ENCODE assay signal across 9 cellular contexts in genomic region chr18:79856119-79857080, GRCh38. TPM values are rescaled to one million over a fixed set of nuclear protein-coding genes. Genes with fewer than 3 reads are reported as not detected.
DNase-seq lines count a peak whose midpoint lies in the region; ATAC-seq, FAIRE-seq and TF ChIP-seq lines count a peak whose summit lies in the region.
"Had no signal": no experiment of that assay in that cellular context is flagged by ENCODE, and none has a peak within 500 bp of the region (broad histone marks: within the 10 kb centered on the region; RNA-seq: fewer than 3 reads in every experiment).

No MANE protein-coding gene starts in this region.

- FAIRE-seq in GM12891 (lab: Jason Lieb, UNC): peak; percentile 26

- DNase-seq in GM12891 (ENCODE audit: insufficient read length, low spot score): peak; percentile 65
- peak; percentile 51 for DNase-seq in RPMI7951 (ENCODE audit: low read depth)
- DNase-seq in glomerular visceral epithelial cell (ENCODE audit: extremely low spot score): peak; percentile 23
- no peak for DNase-seq in AML-193 (lab: John Stamatoyannopoulos, UW)
- no peak for DNase-seq in chondrocyte (ENCODE audit: low spot score)
- DNase-seq in uterus: no peak

- H3K27me3 ChIP-seq in uterus: no peaks in the 10 kb centered on the region

- TF ChIP-seq CTCF in chondrocyte (IDR thresholded peaks at IDR 0.05) (no peak), uterus (IDR thresholded peaks at IDR 0.05) (no peak)

- H3K9me3 ChIP-seq in uterus: no peaks in the 10 kb centered on the region

- H3K36me3 ChIP-seq in uterus: no peaks in the 10 kb centered on the region

- H3K4me3 Mint-ChIP-seq in chondrocyte (ENCODE audit: unreplicated experiment): no peak overlapping the region

- no peak overlapping the region for H3K27ac Mint-ChIP-seq in chondrocyte (ENCODE audit: unreplicated experiment)

- no peak overlapping the region for H3K27ac ChIP-seq in uterus

- peaks cover 0 to 3% of the 10 kb centered on the region in 2 donors for H3K4me1 ChIP-seq in uterus

- H3K27me3 Mint-ChIP-seq in chondrocyte (ENCODE audit: low read depth): peaks cover 28% of the 10 kb centered on the region

- H3K4me3 ChIP-seq in uterus: no peak overlapping the region

- intact Hi-C loops in uterus (cut with DNase I; ENCODE audit: low total_unique reads): no loop called here

- TF ChIP-seq POLR2A in GM12891 (IDR thresholded peaks at IDR 0.05; ENCODE audit: low read depth, low read length) (no peak), uterus (IDR thresholded peaks at IDR 0.05) (no peak)

- no peaks in the 10 kb centered on the region for H3K36me3 Mint-ChIP-seq in chondrocyte (ENCODE audit: low read depth)
- H3K36me3 Mint-ChIP-seq: IgD-negative memory B cell had no signal

- H3K9me3 Mint-ChIP-seq in chondrocyte (ENCODE audit: low read depth): peaks cover 7% of the 10 kb centered on the region

- H3K4me1 Mint-ChIP-seq in chondrocyte (ENCODE audit: low read depth): peaks cover 12% of the 10 kb centered on the region

- ATAC-seq in HG02678 (IDR thresholded peaks at IDR 0.05; ENCODE audit: unreplicated experiment) (peak; percentile 46), HG03108 (IDR thresholded peaks at IDR 0.05; ENCODE audit: unreplicated experiment) (no peak)

TF ChIP-seq in GM12891, 5 proteins besides CTCF, POLR2A, EP300 and RAD21:
- TF ChIP-seq SPI1 (IDR thresholded peaks at IDR 0.05; ENCODE audit: low read depth, low read length): no peak

RNA-seq across cellular contexts. Expression of gene KCNG2, which starts 58.7 kb away (rescaled TPM):
- 0.17 TPM for polyA plus RNA-seq in GM12891 (2012; ENCODE audit: low read depth, missing spikeins)
- not detected in 2 replicates for total RNA-seq in RPMI7951 (2014; rRNA removed; shearing (Covaris generic))
- total RNA-seq in chondrocyte (not detected in 3 replicates), uterus (under 1 TPM in 1 of 4 donors, not detected in 3; 0.59 TPM)
- polyA plus RNA-seq: IgD-negative memory B cell had no signal

Comparison
In these comparisons a context has a peak if more than half of its experiments do, and no peak if none do; other contexts are left out.
1. DNase-seq: peak in GM12891 (single experiment), RPMI7951 (single experiment) and glomerular visceral epithelial cell (single experiment); none in AML-193 (0 of 2), chondrocyte (single experiment) and uterus (0 of 2).